ENCODE assay signal across 8 cellular contexts in genomic region chr12:106841471-106842302, GRCh38.
A peak's percentile ranks its signal among the peaks of the same experiment; 100 is the strongest.
DNase-seq lines count a peak whose midpoint lies in the region; ATAC-seq and TF ChIP-seq lines count a peak whose summit lies in the region.

No MANE protein-coding gene starts in this region.

- peaks cover 3% of the 10 kb centered on the region for H3K36me3 Mint-ChIP-seq in CD4-positive, CD25-positive, alpha-beta regulatory T cell
- H3K36me3 Mint-ChIP-seq in activated naive CD4-positive, alpha-beta T cell treated with anti-CD3 and anti-CD28 coated beads for 36 hours (ENCODE audit: low read depth) = peaks cover 3% of the 10 kb centered on the region

- H3K4me3 ChIP-seq in CD4-positive, CD25-positive, alpha-beta regulatory T cell (ENCODE audit: low read depth, low read length) = no peak overlapping the region
- peak overlapping the region; percentile 6 for H3K4me3 ChIP-seq in cardiac muscle cell
- no peak overlapping the region for H3K4me3 ChIP-seq in retinal pigment epithelial cell (ENCODE audit: low read length)

- H3K27ac Mint-ChIP-seq in CD4-positive, CD25-positive, alpha-beta regulatory T cell = no peak overlapping the region
- no peak overlapping the region for H3K27ac Mint-ChIP-seq in activated naive CD4-positive, alpha-beta T cell treated with anti-CD3 and anti-CD28 coated beads for 36 hours

- no peaks in the 10 kb centered on the region for H3K27me3 ChIP-seq in CD4-positive, CD25-positive, alpha-beta regulatory T cell (ENCODE audit: control insufficient read depth, insufficient read depth, low read length)
- no peaks in the 10 kb centered on the region for H3K27me3 ChIP-seq in cardiac muscle cell

- no peak overlapping the region for H3K27ac ChIP-seq in CD4-positive, CD25-positive, alpha-beta regulatory T cell (ENCODE audit: insufficient read depth, low read length, poor library complexity, severe bottlenecking)
- H3K27ac ChIP-seq in cardiac muscle cell = peak overlapping the region; percentile 93

- CTCF ChIA-PET in activated naive CD4-positive, alpha-beta T cell treated with anti-CD3 and anti-CD28 coated beads for 36 hours (lab: Charles Lee) = interaction anchor here (0.6 to 2.4 kb wide), 16 partner anchors 23 to 484 kb away, joined by 3 to 8 read pairs (median 3); partner anchors contain the start of gene POLR3B

- H3K4me3 Mint-ChIP-seq in CD4-positive, CD25-positive, alpha-beta regulatory T cell = no peak overlapping the region
- H3K4me3 Mint-ChIP-seq in activated naive CD4-positive, alpha-beta T cell treated with anti-CD3 and anti-CD28 coated beads for 36 hours = no peak overlapping the region

- H3K4me1 Mint-ChIP-seq in CD4-positive, CD25-positive, alpha-beta regulatory T cell = peaks cover 11 to 24% (median 14%) of the 10 kb centered on the region in 4 donors
- peaks cover 7% of the 10 kb centered on the region for H3K4me1 Mint-ChIP-seq in activated naive CD4-positive, alpha-beta T cell treated with anti-CD3 and anti-CD28 coated beads for 36 hours (ENCODE audit: low read depth)

- TF ChIP-seq CTCF in cardiac muscle cell (IDR thresholded peaks at IDR 0.05; ENCODE audit: low read depth, low read length) (peak; percentile 67), retinal pigment epithelial cell (conservative IDR thresholded peaks at IDR 0.05; ENCODE audit: low read depth, low read length) (peak; percentile 70)

- peaks cover 25% of the 10 kb centered on the region for H3K36me3 ChIP-seq in CD4-positive, CD25-positive, alpha-beta regulatory T cell (ENCODE audit: control insufficient read depth, insufficient read depth, low read length)
- no peaks in the 10 kb centered on the region for H3K36me3 ChIP-seq in cardiac muscle cell

- H3K4me1 ChIP-seq in CD4-positive, CD25-positive, alpha-beta regulatory T cell (ENCODE audit: control insufficient read depth, insufficient read depth, low read length, poor library complexity, severe bottlenecking) = peaks cover 3% of the 10 kb centered on the region
- H3K4me1 ChIP-seq in cardiac muscle cell (ENCODE audit: low read depth) = peaks cover 47% of the 10 kb centered on the region

- H3K9me3 Mint-ChIP-seq in CD4-positive, CD25-positive, alpha-beta regulatory T cell = no peaks in the 10 kb centered on the region
- no peaks in the 10 kb centered on the region for H3K9me3 Mint-ChIP-seq in activated naive CD4-positive, alpha-beta T cell treated with anti-CD3 and anti-CD28 coated beads for 36 hours

- H3K27me3 Mint-ChIP-seq in CD4-positive, CD25-positive, alpha-beta regulatory T cell = no peaks in the 10 kb centered on the region
- no peaks in the 10 kb centered on the region for H3K27me3 Mint-ChIP-seq in activated naive CD4-positive, alpha-beta T cell treated with anti-CD3 and anti-CD28 coated beads for 36 hours (ENCODE audit: low read depth)

- ATAC-seq in CD4-positive, CD25-positive, alpha-beta regulatory T cell (ENCODE audit: low read depth in 2 of 2) = no peak
- ATAC-seq in HG02884 (IDR thresholded peaks at IDR 0.05; ENCODE audit: unreplicated experiment) = no peak
- ATAC-seq in HG02981 (IDR thresholded peaks at IDR 0.05; ENCODE audit: unreplicated experiment) = no peak

- intact Hi-C loops in activated naive CD4-positive, alpha-beta T cell treated with anti-CD3 and anti-CD28 coated beads for 36 hours (cut with micrococcal nuclease) = loop anchor here (1.0 to 5.0 kb wide), 6 partner anchors 77 to 615 kb away; no protein-coding TSS in a partner anchor

- DNase-seq in CD4-positive, CD25-positive, alpha-beta regulatory T cell = peak in 2 of 3 donors; percentile 44 to 45
- peak; percentile 16 for DNase-seq in GM19238 (ENCODE audit: insufficient read length, low spot score)
- peak; percentile 15 for DNase-seq in NCI-H345 treated with DMSO at 0.1 percent for 48 hours (lab: John Stamatoyannopoulos, UW; ENCODE audit: unreplicated experiment)
- DNase-seq in activated naive CD4-positive, alpha-beta T cell treated with anti-CD3 and anti-CD28 coated beads for 36 hours = peak; percentile 67
- peak; percentile 71 to 72 for DNase-seq in cardiac muscle cell (ENCODE audit: low read depth in 1 of 2, low spot score in 1 of 2)
- no peak for DNase-seq in retinal pigment epithelial cell (ENCODE audit: low read depth)

- H3K9me3 ChIP-seq in CD4-positive, CD25-positive, alpha-beta regulatory T cell (ENCODE audit: control insufficient read depth in 2 of 2, low read length in 2 of 2) = no peaks in the 10 kb centered on the region
- H3K9me3 ChIP-seq in cardiac muscle cell (ENCODE audit: low read depth) = no peaks in the 10 kb centered on the region
